In genomic region chr3:46999516-47000197, GRCh38 we compare ENCODE assay signal across 14 cellular contexts.
"Had no signal": no experiment of that assay in that cellular context is flagged by ENCODE, and none has a peak within 500 bp of the region (broad histone marks: within the 10 kb centered on the region; RNA-seq: fewer than 3 reads in every experiment).

No MANE protein-coding gene starts in this region.

- H3K27me3 ChIP-seq: brain microvascular endothelial cell, dorsolateral prefrontal cortex, esophagus muscularis mucosa, SJSA1, upper lobe of left lung had no signal

- H3K27ac ChIP-seq: brain microvascular endothelial cell, dorsolateral prefrontal cortex, esophagus muscularis mucosa, parathyroid adenoma, SJSA1, VCaP had no signal

- H3K4me3 Mint-ChIP-seq: memory B cell had no signal

- H3K9ac ChIP-seq: parathyroid adenoma had no signal

- H3K9me3 ChIP-seq: esophagus muscularis mucosa, SJSA1, upper lobe of left lung had no signal

- H3K27me3 Mint-ChIP-seq: memory B cell had no signal

- H3K4me2 ChIP-seq: smooth muscle cell had no signal

- H3K9me3 Mint-ChIP-seq: activated naive CD4-positive, alpha-beta T cell treated with anti-CD3 and anti-CD28 coated beads, Interleukin-2, amount 50 U/mL, for 72 hours; memory B cell had no signal

- H3K4me3 ChIP-seq: dorsolateral prefrontal cortex, esophagus muscularis mucosa, SJSA1, smooth muscle cell, upper lobe of left lung had no signal

- H2AFZ ChIP-seq: parathyroid adenoma had no signal

- H3K36me3 ChIP-seq: SJSA1 had no signal

- ATAC-seq: right cardiac atrium had no signal

- H3K27ac Mint-ChIP-seq: memory B cell had no signal

- DNase-seq: activated CD4-positive, alpha-beta T cell treated with anti-CD3 and anti-CD28 coated beads for 4 hours; amniotic stem cell; stimulated activated naive CD4-positive, alpha-beta T cell; upper lobe of left lung had no signal
